8 cellular contexts compared by ENCODE assay signal in the genomic region with DNA sequence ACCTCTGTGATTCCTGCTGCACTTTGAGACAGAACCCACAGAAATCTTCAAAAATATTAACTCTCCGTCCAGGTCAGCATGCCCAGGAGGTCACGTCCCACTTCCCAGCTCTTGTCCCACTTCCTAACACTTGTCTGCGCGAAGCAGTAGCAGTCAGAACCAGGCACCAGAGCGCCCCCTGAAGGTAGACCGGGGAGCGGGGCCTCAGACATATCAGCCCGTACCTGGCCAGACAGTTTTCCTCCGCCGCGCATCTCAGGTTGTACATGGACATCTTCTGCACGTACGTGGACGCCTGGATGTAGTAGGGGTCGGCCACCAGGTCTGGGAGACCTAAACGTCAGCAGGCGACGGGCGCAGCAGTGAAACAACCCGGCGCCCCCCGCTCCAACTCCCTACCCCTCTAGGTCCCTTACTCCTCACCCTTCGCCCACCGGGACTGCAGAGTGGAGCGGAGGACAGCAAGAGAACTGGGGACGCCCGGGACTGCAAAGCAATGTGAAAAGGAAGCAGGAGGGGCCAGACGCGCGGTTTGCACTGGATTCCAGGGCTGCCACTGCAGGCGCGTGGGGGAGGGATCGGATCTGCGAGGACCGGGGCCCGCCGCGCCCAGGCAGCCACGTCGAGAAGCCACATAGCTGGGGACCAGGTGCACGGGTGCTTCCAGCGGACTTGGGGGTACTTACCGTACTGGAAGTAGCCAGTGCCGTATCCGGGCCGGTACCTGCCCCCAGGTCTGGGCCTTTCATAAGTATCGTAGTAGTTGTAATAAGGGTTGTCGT. TPM values are rescaled to one million over a fixed set of nuclear protein-coding genes. Genes with fewer than 3 reads are reported as not detected.
DNase-seq lines count a peak whose midpoint lies in the region; ATAC-seq and TF ChIP-seq lines count a peak whose summit lies in the region.

No MANE protein-coding gene starts in this region.

- H3K27ac Mint-ChIP-seq in CD8-positive, alpha-beta memory T cell, result peak overlapping the region in 1 of 8 donors; percentile 52
- no peak overlapping the region for H3K27ac Mint-ChIP-seq in dendritic cell treated with granulocyte-macrophage colony-stimulating factor and Interleukin-4, amounts not matched to agents 40 ng/mL and 50 ng/mL, for 4 days

- no peak overlapping the region for H3K27ac ChIP-seq in CD8-positive, alpha-beta memory T cell (ENCODE audit: low read depth, low read length)

- peaks cover 4% of the 10 kb centered on the region for H3K4me1 ChIP-seq in CD8-positive, alpha-beta memory T cell (ENCODE audit: insufficient read depth, low read length)

- DNase-seq in CD8-positive, alpha-beta memory T cell, result peak in 1 of 5 donors; percentile 4
- peak; percentile 72 for DNase-seq in GM20000 (ENCODE audit: low spot score)
- DNase-seq in SW480 (ENCODE audit: low spot score), result peak; percentile 77
- DNase-seq in left colon, result peak; percentile 64 to 83
- DNase-seq in stimulated activated CD4-positive, alpha-beta T cell treated with anti-CD3 and anti-CD28 coated beads, Interleukin-12 subunit alpha, Interleukin-12 subunit beta, amount 100 ng/mL, for 48 hours (ENCODE audit: low read depth in 2 of 3, low spot score in 1 of 3), result peak; percentile 35 to 50 (median 42)

- no peaks in the 10 kb centered on the region for H3K9me3 ChIP-seq in CD8-positive, alpha-beta memory T cell (ENCODE audit: low read length)

- H3K36me3 ChIP-seq in CD8-positive, alpha-beta memory T cell (ENCODE audit: insufficient read depth, low read length), result no peaks in the 10 kb centered on the region

- H3K4me3 Mint-ChIP-seq in CD8-positive, alpha-beta memory T cell, result peak overlapping the region in 6 of 7 donors; percentile 51 to 63 (median 56)
- H3K4me3 Mint-ChIP-seq in dendritic cell treated with granulocyte-macrophage colony-stimulating factor and Interleukin-4, amounts not matched to agents 40 ng/mL and 50 ng/mL, for 4 days, result peak overlapping the region; percentile 68

- peaks cover 4% of the 10 kb centered on the region for H3K27me3 ChIP-seq in CD8-positive, alpha-beta memory T cell (ENCODE audit: insufficient read depth, low read length, poor library complexity, severe bottlenecking)

- no peaks in the 10 kb centered on the region for H3K36me3 Mint-ChIP-seq in CD8-positive, alpha-beta memory T cell
- no peaks in the 10 kb centered on the region for H3K36me3 Mint-ChIP-seq in dendritic cell treated with granulocyte-macrophage colony-stimulating factor and Interleukin-4, amounts not matched to agents 40 ng/mL and 50 ng/mL, for 4 days (ENCODE audit: low read depth)

- intact Hi-C loops in dendritic cell treated with granulocyte-macrophage colony-stimulating factor and Interleukin-4, amounts not matched to agents 40 ng/mL and 50 ng/mL, for 4 days (cut with micrococcal nuclease), result loop anchor here (10.0 kb wide), 1 partner anchor 112 kb away; the partner anchor contains the start of gene SRFBP1
- intact Hi-C loops in left colon (cut with DNase I, micrococcal nuclease), result loop anchor here in 1 of 2 donors (5.0 kb wide), 1 partner anchor 110 kb away; no protein-coding TSS in a partner anchor

- H3K27me3 Mint-ChIP-seq in CD8-positive, alpha-beta memory T cell, result peaks cover 31 to 75% of the 10 kb centered on the region in 2 donors
- peaks cover 45% of the 10 kb centered on the region for H3K27me3 Mint-ChIP-seq in dendritic cell treated with granulocyte-macrophage colony-stimulating factor and Interleukin-4, amounts not matched to agents 40 ng/mL and 50 ng/mL, for 4 days

- no peak overlapping the region for H3K4me3 ChIP-seq in CD8-positive, alpha-beta memory T cell (ENCODE audit: low read length)

- peak; percentile 72 for TF ChIP-seq CTCF in GM20000 (IDR thresholded peaks at IDR 0.05; ENCODE audit: extremely low read depth, missing control alignments)
- TF ChIP-seq CTCF in LNCAP (IDR thresholded peaks at IDR 0.05), result peak; percentile 72

- ATAC-seq in left colon (peak; percentile 86), HG03439 (IDR thresholded peaks at IDR 0.05; ENCODE audit: unreplicated experiment) (no peak)

- H3K4me1 Mint-ChIP-seq in CD8-positive, alpha-beta memory T cell, result peaks cover 16 to 20% (median 18%) of the 10 kb centered on the region in 3 donors
- peaks cover 17% of the 10 kb centered on the region for H3K4me1 Mint-ChIP-seq in dendritic cell treated with granulocyte-macrophage colony-stimulating factor and Interleukin-4, amounts not matched to agents 40 ng/mL and 50 ng/mL, for 4 days (ENCODE audit: low read depth)

- POLR2A ChIA-PET in CD8-positive, alpha-beta memory T cell (lab: Charles Lee), result no interaction called here

- H3K9me3 Mint-ChIP-seq in CD8-positive, alpha-beta memory T cell, result no peaks in the 10 kb centered on the region
- no peaks in the 10 kb centered on the region for H3K9me3 Mint-ChIP-seq in dendritic cell treated with granulocyte-macrophage colony-stimulating factor and Interleukin-4, amounts not matched to agents 40 ng/mL and 50 ng/mL, for 4 days

- CTCF ChIA-PET in CD8-positive, alpha-beta memory T cell (lab: Charles Lee), result no interaction called here

RNA-seq across cellular contexts. Expression of gene LOX, which starts 1.2 kb away (rescaled TPM):
- not detected for total RNA-seq in CD8-positive, alpha-beta memory T cell
- polyA plus RNA-seq in CD8-positive, alpha-beta memory T cell, result not detected
- total RNA-seq in left colon, result 1 to 10 TPM; 2.4 to 7.5 TPM

RNA-seq across cellular contexts. Expression of gene ZNF474, which starts 52.5 kb away (rescaled TPM):
- total RNA-seq in CD8-positive, alpha-beta memory T cell, result under 1 TPM in 1 of 2 experiments, not detected in 1; 0.29 TPM
- not detected for polyA plus RNA-seq in CD8-positive, alpha-beta memory T cell
- total RNA-seq in left colon, result not detected
